In the genomic region with DNA sequence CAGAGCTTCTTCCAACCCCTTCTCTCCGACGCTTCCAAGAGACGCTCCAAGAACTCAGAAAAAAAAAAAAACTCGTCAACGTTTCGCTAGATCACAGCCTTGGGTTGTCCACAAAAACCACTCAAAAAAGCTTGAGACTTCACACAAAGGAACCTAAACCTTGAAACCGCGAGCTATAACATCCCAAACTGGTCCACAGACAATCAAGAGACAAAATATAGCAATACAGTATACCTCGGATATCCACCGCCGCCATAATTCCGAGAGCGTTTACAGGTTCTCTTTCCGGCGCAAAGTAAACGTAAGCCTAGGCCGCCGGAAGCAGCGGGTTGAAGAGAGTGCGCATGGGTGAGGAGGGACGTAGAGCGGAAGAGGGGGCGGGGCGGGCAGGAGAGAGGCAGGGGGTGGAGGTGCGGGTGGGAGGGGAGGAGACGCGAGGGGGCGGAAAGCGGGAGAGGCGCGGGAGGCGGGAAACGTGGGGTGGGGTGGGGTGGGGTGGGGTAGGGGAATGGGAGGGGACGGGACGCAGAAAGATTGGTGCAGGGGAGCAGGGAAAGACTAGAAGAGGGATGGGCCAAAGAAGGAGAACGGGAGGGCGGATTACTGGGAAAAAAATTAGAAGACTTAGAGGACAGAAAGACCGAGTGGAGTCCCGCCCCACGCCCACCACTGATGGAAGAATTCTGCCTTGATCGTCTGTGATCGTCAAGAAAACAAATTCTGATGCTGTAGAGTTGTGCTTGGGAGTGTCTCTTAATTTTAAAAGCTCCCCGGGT, we compare ENCODE assay signal across 8 cellular contexts. TPM values are rescaled to one million over a fixed set of nuclear protein-coding genes. Genes with fewer than 3 reads are reported as not detected.
DNase-seq lines count a peak whose midpoint lies in the region; ATAC-seq, FAIRE-seq and TF ChIP-seq lines count a peak whose summit lies in the region.

Gene MED6, minus strand, starts transcription at position 274 of the 776 bp plus-strand sequence. Its CDS starts 18 bp downstream, at position 256.

- no peak for TF ChIP-seq RAD21 in HCT116 (IDR thresholded peaks at IDR 0.05; ENCODE audit: low read depth)

- H3K4me2 ChIP-seq in HCT116 (ENCODE audit: low read length): peak within 1 kb of the TSS; percentile 86

- TF ChIP-seq POLR2A in HCT116 (IDR thresholded peaks at IDR 0.05; ENCODE audit: borderline replicate concordance, extremely low read depth, insufficient read depth, insufficient read length) (no peak), NB4 (IDR thresholded peaks at IDR 0.05; ENCODE audit: extremely low read depth, insufficient read length) (peak; percentile 60)

- DNase-seq in HCT116 (ENCODE audit: low read depth, low spot score) (peak; percentile 82), NB4 (ENCODE audit: low read depth) (peak; percentile 93), SK-MEL-5 (ENCODE audit: low read depth, low spot score) (peak; percentile 94), frontal cortex (ENCODE audit: low spot score in 2 of 2) (peak; percentile 70 to 85)
- peak; percentile 64 to 85 (median 80) for DNase-seq in activated naive CD4-positive, alpha-beta T cell (lab: John Stamatoyannopoulos, UW)

- TF ChIP-seq CTCF in HCT116 (IDR thresholded peaks at IDR 0.05 in 2 of 3, conservative IDR thresholded peaks at IDR 0.05 in 1 of 3; ENCODE audit: borderline replicate concordance in 1 of 3, insufficient read depth in 1 of 3, low read depth in 2 of 3, low read length in 2 of 3) (no peak), NB4 (IDR thresholded peaks at IDR 0.05; ENCODE audit: low read depth, low read length) (no peak)

- H3K9ac ChIP-seq in ES-I3 (ENCODE audit: low read depth, low read length) (peak within 1 kb of the TSS; percentile 98), HCT116 (ENCODE audit: low read length) (peak within 1 kb of the TSS; percentile 85), stomach smooth muscle (ENCODE audit: low read length in 2 of 2) (peak within 1 kb of the TSS; percentile 84 to 95)

- FAIRE-seq in frontal cortex (lab: Jason Lieb, UNC): no peak

- peaks cover 49% of the 10 kb centered on the region for H3K79me2 ChIP-seq in HCT116 (ENCODE audit: insufficient read depth, low read length)

- H3K4me1 ChIP-seq in ES-I3 (ENCODE audit: insufficient read depth, low read length): no peaks in the 10 kb centered on the region
- H3K4me1 ChIP-seq in HCT116 (ENCODE audit: control insufficient read depth in 1 of 2, insufficient read depth in 2 of 2, low read length in 2 of 2): peaks cover 10 to 17% of the 10 kb centered on the region in 2 experiments
- peaks cover 15% of the 10 kb centered on the region for H3K4me1 ChIP-seq in neuron (ENCODE audit: insufficient read depth, low read length)
- peaks cover 5% of the 10 kb centered on the region for H3K4me1 ChIP-seq in stomach smooth muscle (ENCODE audit: control insufficient read depth, insufficient read depth, low read length)

- no peaks in the 10 kb centered on the region for H3K9me3 ChIP-seq in ES-I3 (ENCODE audit: control insufficient read depth, insufficient read depth, low read length)
- no peaks in the 10 kb centered on the region for H3K9me3 ChIP-seq in HCT116 (ENCODE audit: control insufficient read depth in 1 of 2, insufficient read depth in 1 of 2, low read depth in 1 of 2, low read length in 2 of 2)
- no peaks in the 10 kb centered on the region for H3K9me3 ChIP-seq in neuron (ENCODE audit: low read length)
- no peaks in the 10 kb centered on the region for H3K9me3 ChIP-seq in stomach smooth muscle (ENCODE audit: control insufficient read depth in 2 of 2, low read length in 2 of 2)

- in situ Hi-C loops in SK-MEL-5 (cut with HindIII; ENCODE audit: low pct_unique_long_range_greater_than_20kb, low sequenced_read_pairs): no loop called here

- peak within 1 kb of the TSS; percentile 41; the same call in 1 of the 2 replicates for H3K27ac ChIP-seq in HCT116 (ENCODE audit: low read depth, low read length)
- peak within 1 kb of the TSS; percentile 60 for H3K27ac ChIP-seq in stomach smooth muscle (ENCODE audit: low read length)

- intact Hi-C loops in HCT116 (cut with micrococcal nuclease): no loop called here

- no peaks in the 10 kb centered on the region; the same call in 1 of the 2 replicates for H3K36me3 ChIP-seq in ES-I3 (ENCODE audit: insufficient read depth, low read length)
- peaks cover 4 to 11% of the 10 kb centered on the region in 2 experiments; a peak in 2 of 4 replicates for H3K36me3 ChIP-seq in HCT116 (ENCODE audit: control insufficient read depth in 1 of 2, insufficient read depth in 2 of 2, low read length in 2 of 2)
- peaks cover 8% of the 10 kb centered on the region for H3K36me3 ChIP-seq in neuron (ENCODE audit: insufficient read depth, low read length)
- H3K36me3 ChIP-seq in stomach smooth muscle (ENCODE audit: control insufficient read depth in 2 of 2, insufficient read depth in 2 of 2, low read length in 2 of 2): peaks cover 4 to 7% of the 10 kb centered on the region in 2 donors

- POLR2A ChIA-PET in HCT116 (lab: Charles Lee): no interaction called here

- H3K9me2 ChIP-seq in HCT116 (ENCODE audit: insufficient read depth): peaks cover 3% of the 10 kb centered on the region; the same call in 1 of the 2 replicates

- no TSS peak for BruUV-seq in HCT116 (replicated peaks; lab: Mats Ljungman, UMichigan)

- RAD21 ChIA-PET in HCT116 (lab: Charles Lee; ENCODE audit: low non-redundant PET in 1 of 2, low total read pairs in 2 of 2, uncharacterized antibody in 2 of 2, unreplicated experiment in 2 of 2): no interaction called here

- H4K20me1 ChIP-seq in HCT116 (ENCODE audit: insufficient read depth): peaks cover 3% of the 10 kb centered on the region

- H3K27me3 ChIP-seq in HCT116 (ENCODE audit: insufficient read depth, low read length) (no peaks in the 10 kb centered on the region), neuron (ENCODE audit: insufficient read depth, low read length) (no peaks in the 10 kb centered on the region), stomach smooth muscle (ENCODE audit: control insufficient read depth in 1 of 2, insufficient read depth in 2 of 2, low read length in 2 of 2) (peaks cover 0 to 2% of the 10 kb centered on the region in 2 donors)

- CTCF ChIA-PET in HCT116 (lab: Charles Lee): no interaction called here

- H2AFZ ChIP-seq in HCT116 (ENCODE audit: low read depth, low read length, poor library complexity, severe bottlenecking) (peak within 1 kb of the TSS; percentile 93), neuron (ENCODE audit: low read depth, low read length) (peak within 1 kb of the TSS; percentile 82)

- peak; percentile 96 for ATAC-seq in HCT116

- peak within 1 kb of the TSS; percentile 90 to 92 for H3K4me3 ChIP-seq in HCT116 (replicated peaks in 1 of 2; ENCODE audit: low read depth in 1 of 2, low read length in 2 of 2)
- peak within 1 kb of the TSS; percentile 99 for H3K4me3 ChIP-seq in NB4 (ENCODE audit: low read depth, low read length)
- peak within 1 kb of the TSS; percentile 98 for H3K4me3 ChIP-seq in neuron (ENCODE audit: low read length)
- H3K4me3 ChIP-seq in stomach smooth muscle (ENCODE audit: low read length in 2 of 2): peak within 1 kb of the TSS; percentile 84 to 100

TF ChIP-seq in HCT116, 20 proteins besides CTCF, POLR2A, EP300 and RAD21:
- TF ChIP-seq, protein P1, sequence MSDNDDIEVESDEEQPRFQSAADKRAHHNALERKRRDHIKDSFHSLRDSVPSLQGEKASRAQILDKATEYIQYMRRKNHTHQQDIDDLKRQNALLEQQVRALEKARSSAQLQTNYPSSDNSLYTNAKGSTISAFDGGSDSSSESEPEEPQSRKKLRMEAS (IDR thresholded peaks at IDR 0.05): 0 out of 2 replicates have a peak, but pooled peaks have one; percentile 33
- peak; percentile 57 for TF ChIP-seq ELF1 (IDR thresholded peaks at IDR 0.05; ENCODE audit: borderline replicate concordance, low read depth)
- TF ChIP-seq, protein P2, sequence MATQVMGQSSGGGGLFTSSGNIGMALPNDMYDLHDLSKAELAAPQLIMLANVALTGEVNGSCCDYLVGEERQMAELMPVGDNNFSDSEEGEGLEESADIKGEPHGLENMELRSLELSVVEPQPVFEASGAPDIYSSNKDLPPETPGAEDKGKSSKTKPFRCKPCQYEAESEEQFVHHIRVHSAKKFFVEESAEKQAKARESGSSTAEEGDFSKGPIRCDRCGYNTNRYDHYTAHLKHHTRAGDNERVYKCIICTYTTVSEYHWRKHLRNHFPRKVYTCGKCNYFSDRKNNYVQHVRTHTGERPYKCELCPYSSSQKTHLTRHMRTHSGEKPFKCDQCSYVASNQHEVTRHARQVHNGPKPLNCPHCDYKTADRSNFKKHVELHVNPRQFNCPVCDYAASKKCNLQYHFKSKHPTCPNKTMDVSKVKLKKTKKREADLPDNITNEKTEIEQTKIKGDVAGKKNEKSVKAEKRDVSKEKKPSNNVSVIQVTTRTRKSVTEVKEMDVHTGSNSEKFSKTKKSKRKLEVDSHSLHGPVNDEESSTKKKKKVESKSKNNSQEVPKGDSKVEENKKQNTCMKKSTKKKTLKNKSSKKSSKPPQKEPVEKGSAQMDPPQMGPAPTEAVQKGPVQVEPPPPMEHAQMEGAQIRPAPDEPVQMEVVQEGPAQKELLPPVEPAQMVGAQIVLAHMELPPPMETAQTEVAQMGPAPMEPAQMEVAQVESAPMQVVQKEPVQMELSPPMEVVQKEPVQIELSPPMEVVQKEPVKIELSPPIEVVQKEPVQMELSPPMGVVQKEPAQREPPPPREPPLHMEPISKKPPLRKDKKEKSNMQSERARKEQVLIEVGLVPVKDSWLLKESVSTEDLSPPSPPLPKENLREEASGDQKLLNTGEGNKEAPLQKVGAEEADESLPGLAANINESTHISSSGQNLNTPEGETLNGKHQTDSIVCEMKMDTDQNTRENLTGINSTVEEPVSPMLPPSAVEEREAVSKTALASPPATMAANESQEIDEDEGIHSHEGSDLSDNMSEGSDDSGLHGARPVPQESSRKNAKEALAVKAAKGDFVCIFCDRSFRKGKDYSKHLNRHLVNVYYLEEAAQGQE (IDR thresholded peaks at IDR 0.05; ENCODE audit: low read depth): no peak
- TF ChIP-seq YY1 (IDR thresholded peaks at IDR 0.05; ENCODE audit: extremely low read depth, insufficient replicate concordance, low read depth, low read length): peak; percentile 94
- TF ChIP-seq EZH2phosphoT487 (IDR thresholded peaks at IDR 0.05; ENCODE audit: borderline replicate concordance): no peak
- TF ChIP-seq SP1 (IDR thresholded peaks at IDR 0.05; ENCODE audit: low read depth): 0 out of 2 replicates have a peak, but pooled peaks have one; percentile 62
- TF ChIP-seq SRF (IDR thresholded peaks at IDR 0.05; ENCODE audit: low read depth): peak; percentile 93
- TF ChIP-seq POLR2AphosphoS5 (IDR thresholded peaks at IDR 0.05; ENCODE audit: low read depth, low read length): peak; percentile 68
- TF ChIP-seq EGR1 (IDR thresholded peaks at IDR 0.05; ENCODE audit: low read depth): peak; percentile 62

RNA-seq across cellular contexts. Expression of gene MED6, which starts in this region (rescaled TPM):
- 39.6 TPM for total RNA-seq in HCT116 (2021; ENCODE audit: unreplicated experiment)
- 18.3 and 20.9 TPM in 2 replicates for polyA plus RNA-seq in HCT116 (2012)
- total RNA-seq in SK-MEL-5 (2014; rRNA removed; shearing (Covaris generic)): 27.3 and 31.6 TPM in 2 replicates
- 19.8 and 21.9 TPM in 2 replicates for polyA plus RNA-seq in SK-MEL-5 (2015; cell fraction: cytosol; rRNA removed)
- 25.4 and 29.1 TPM in 2 replicates for polyA plus RNA-seq in SK-MEL-5 (2015; cell fraction: nucleus; rRNA removed)
- 49.7 TPM for total RNA-seq in frontal cortex

Comparison
In these comparisons a context has a peak if more than half of its experiments do, and no peak if none do; other contexts are left out.
1. Peak in every context shown above with its lines: DNase-seq, ATAC-seq, H3K4me3 ChIP-seq and H3K27ac ChIP-seq.